ENCODE assay signal across 26 cellular contexts in genomic region chr10:122392835-122393234, GRCh38.
"Had no signal": no experiment of that assay in that cellular context is flagged by ENCODE, and none has a peak within 500 bp of the region (broad histone marks: within the 10 kb centered on the region; RNA-seq: fewer than 3 reads in every experiment).

No MANE protein-coding gene starts in this region.

- H3K4me3 ChIP-seq: Peyer's patch had no signal

- DNase-seq: activated CD4-positive, alpha-beta T cell treated with anti-CD3 and anti-CD28 coated beads, Interleukin-2, amount 10 ng/mL, durations not matched to agents 24 days and 14 days; activated CD4-positive, alpha-beta T cell treated with anti-CD3 and anti-CD28 coated beads, Interleukin-2, amount 50 U/mL, for 4 hours; activated CD8-positive, alpha-beta T cell treated with anti-CD3 and anti-CD28 coated beads for 36 hours; activated effector memory CD4-positive, alpha-beta T cell treated with anti-CD3 and anti-CD28 coated beads, Interleukin-2, amount 50 U/mL, for 16 hours; activated naive CD4-positive, alpha-beta T cell; activated naive CD8-positive, alpha-beta T cell treated with anti-CD3 and anti-CD28 coated beads, Interleukin-2, amount 10 ng/mL, durations not matched to agents 7 days and 5 days; activated T-cell treated with anti-CD3 and anti-CD28 coated beads, Interleukin-2, amount 50 U/mL, for 1 hour; activated T-cell treated with anti-CD3 and anti-CD28 coated beads, Interleukin-2, amount 50 U/mL, for 72 hours; anterior cingulate cortex; MM.1S; MV-4-11; NCI-H1092; NCI-H1436 treated with DMSO at 0.1 percent for 48 hours; NCI-H1694 treated with DMSO at 0.1 percent for 48 hours; NCI-H2029; NCI-H510A; NCI-H526; NCI-H774; Peyer's patch; RPMI8226; SW 1271; T-helper 1 cell had no signal

- H3K27ac ChIP-seq: KMS-11, Peyer's patch had no signal

- ATAC-seq: activated CD8-positive, alpha-beta T cell treated with anti-CD3 and anti-CD28 coated beads for 36 hours; activated T-cell treated with anti-CD3 and anti-CD28 coated beads, Interleukin-2, amount 50 U/mL, for 72 hours; activated T-helper 17 cell treated with anti-CD3 and anti-CD28 coated beads, Interleukin-2, amount 50 U/mL, for 72 hours had no signal

- H3K9me3 ChIP-seq: Peyer's patch had no signal

- FAIRE-seq: bronchial epithelial cell, TTC549 had no signal

- H3K27me3 ChIP-seq: Peyer's patch had no signal

- H3K4me2 ChIP-seq: KMS-11 had no signal

- H3K4me1 ChIP-seq: Peyer's patch had no signal

- H3K9ac ChIP-seq: KMS-11 had no signal
